Comparison of ENCODE assay signal across 16 cellular contexts in the genomic region with DNA sequence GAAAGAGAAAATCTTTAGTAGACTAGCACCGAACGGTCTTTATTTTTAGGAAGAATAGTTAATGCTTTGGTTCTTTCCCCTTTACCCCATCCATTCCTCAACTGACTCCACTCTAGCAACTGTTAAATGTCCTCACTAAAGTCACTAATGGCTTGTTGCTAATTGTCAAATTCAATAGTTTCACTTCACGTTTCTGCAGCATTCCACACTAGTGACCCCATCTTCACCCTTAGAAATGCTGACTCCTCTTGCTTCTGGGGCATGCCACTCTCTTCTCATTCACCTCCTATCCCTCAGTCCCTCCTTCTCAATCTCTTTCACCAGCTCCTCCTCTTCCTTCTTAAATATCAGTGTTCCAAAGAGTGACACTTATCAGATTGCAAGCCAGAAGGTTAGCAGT.
DNase-seq lines count a peak whose midpoint lies in the region; ATAC-seq, FAIRE-seq and TF ChIP-seq lines count a peak whose summit lies in the region.
"Had no signal": no experiment of that assay in that cellular context is flagged by ENCODE, and none has a peak within 500 bp of the region (broad histone marks: within the 10 kb centered on the region; RNA-seq: fewer than 3 reads in every experiment).

No MANE protein-coding gene starts in this region.

- H4K20me1 ChIP-seq in MM.1S (ENCODE audit: insufficient read depth, low read length) = no peaks in the 10 kb centered on the region
- H4K20me1 ChIP-seq: BLaER1 treated with 17β-estradiol and CSF1 and Interleukin-3, amounts not matched to agents 10 nM and 100 nM had no signal

- H3F3A ChIP-seq in MM.1S (ENCODE audit: insufficient read depth, low read length) = no peaks in the 10 kb centered on the region

- H3K79me2 ChIP-seq in MM.1S (ENCODE audit: low read length) = no peaks in the 10 kb centered on the region

- no peak overlapping the region for H3K9ac ChIP-seq in MM.1S (ENCODE audit: low read length)
- H3K9ac ChIP-seq: BLaER1 treated with 17β-estradiol and CSF1 and Interleukin-3, amounts not matched to agents 10 nM and 100 nM had no signal

- ATAC-seq in HG03521 (IDR thresholded peaks at IDR 0.05; ENCODE audit: unreplicated experiment) = no peak

- H3K4me2 ChIP-seq in MM.1S (ENCODE audit: low read depth, low read length) = no peak overlapping the region

- no peak for TF ChIP-seq CTCF in MM.1S (IDR thresholded peaks at IDR 0.05; ENCODE audit: low read length)

- H3K36me3 ChIP-seq in MM.1S (replicated peaks; ENCODE audit: insufficient read depth, low read length) = no peaks in the 10 kb centered on the region
- H3K36me3 ChIP-seq: BLaER1 treated with 17β-estradiol and CSF1 and Interleukin-3, amounts not matched to agents 10 nM and 100 nM had no signal

- no peaks in the 10 kb centered on the region for H3K9me2 ChIP-seq in MM.1S (replicated peaks; ENCODE audit: insufficient read depth, low read length)

- no peak overlapping the region for H3K4me3 ChIP-seq in MM.1S (ENCODE audit: low read length)
- H3K4me3 ChIP-seq: BLaER1 treated with 17β-estradiol and CSF1 and Interleukin-3, amounts not matched to agents 10 nM and 100 nM had no signal

- H3K4me1 ChIP-seq in MM.1S (ENCODE audit: low read length) = no peaks in the 10 kb centered on the region

- no peak overlapping the region for H3K27ac ChIP-seq in MM.1S (ENCODE audit: low read length)
- H3K27ac ChIP-seq: BLaER1 treated with 17β-estradiol and CSF1 and Interleukin-3, amounts not matched to agents 10 nM and 100 nM had no signal

- H3K27me3 ChIP-seq in MM.1S (replicated peaks; ENCODE audit: insufficient read depth, low read length) = no peaks in the 10 kb centered on the region
- H3K27me3 ChIP-seq: BLaER1 treated with 17β-estradiol and CSF1 and Interleukin-3, amounts not matched to agents 10 nM and 100 nM had no signal

- H2AFZ ChIP-seq in MM.1S (ENCODE audit: low read length) = no peak overlapping the region

- no peak for FAIRE-seq in RCC 7860 (lab: Jason Lieb, UNC)
- FAIRE-seq: HTR-8/SVneo had no signal

- DNase-seq in CD1c-positive myeloid dendritic cell (ENCODE audit: extremely low spot score) (peak; percentile 29), MM.1S (peak; percentile 51), NOMO-1 treated with DMSO at 0.1 percent for 48 hours (lab: John Stamatoyannopoulos, UW; ENCODE audit: unreplicated experiment) (peak; percentile 80), RPMI8226 (peak; percentile 77), pons (ENCODE audit: low spot score) (no peak), NCI-H1105 treated with DMSO at 0.1 percent for 48 hours (lab: John Stamatoyannopoulos, UW) (no peak), RCC 7860 (ENCODE audit: low spot score) (no peak)
- DNase-seq: ACHN; Calu3; CD4-positive, alpha-beta T cell; DMS 273 treated with DMSO at 0.1 percent for 48 hours; GOT3; H9 had no signal

- H3K9me3 ChIP-seq in MM.1S (replicated peaks; ENCODE audit: insufficient read depth, low read length) = no peaks in the 10 kb centered on the region

Comparison
In these comparisons a context has a peak if more than half of its experiments do, and no peak if none do; other contexts are left out.
1. DNase-seq: peak in CD1c-positive myeloid dendritic cell (single experiment), MM.1S (single experiment), NOMO-1 treated with DMSO at 0.1 percent for 48 hours (single experiment) and RPMI8226 (single experiment); none in pons (single experiment), NCI-H1105 treated with DMSO at 0.1 percent for 48 hours (single experiment) and RCC 7860 (single experiment).